ENCODE assay signal across 18 cellular contexts in the genomic region with DNA sequence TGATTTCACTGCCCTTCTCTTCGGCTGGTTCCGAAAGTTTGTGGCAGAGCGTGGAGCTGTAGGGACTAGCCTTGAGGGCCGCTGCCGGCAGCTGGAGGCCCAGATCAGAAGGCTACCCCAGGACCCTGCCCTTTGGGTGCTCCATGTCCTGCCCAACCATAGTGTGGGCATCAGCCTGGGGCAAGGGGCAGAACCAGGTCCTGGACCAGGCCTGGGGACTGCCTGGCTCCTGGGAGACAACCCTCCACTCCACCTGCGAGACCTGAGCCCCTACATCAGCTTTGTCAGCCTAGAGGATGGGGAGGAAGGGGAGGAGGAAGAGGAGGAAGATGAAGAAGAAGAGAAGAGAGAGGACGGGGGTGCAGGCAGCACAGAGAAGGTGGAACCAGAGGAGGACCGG. TPM values are rescaled to one million over a fixed set of nuclear protein-coding genes. Genes with fewer than 3 reads are reported as not detected.
DNase-seq lines count a peak whose midpoint lies in the region; ATAC-seq, FAIRE-seq and TF ChIP-seq lines count a peak whose summit lies in the region.
"Had no signal": no experiment of that assay in that cellular context is flagged by ENCODE, and none has a peak within 500 bp of the region (broad histone marks: within the 10 kb centered on the region; RNA-seq: fewer than 3 reads in every experiment).

No MANE protein-coding gene starts in this region.

- no peak for FAIRE-seq in RCC 7860 (lab: Jason Lieb, UNC)

- no peak overlapping the region for H2AFZ ChIP-seq in GM23248

- H3K4me2 ChIP-seq in GM23248 (ENCODE audit: unreplicated experiment): no peak overlapping the region

- H3K36me3 Mint-ChIP-seq in activated naive CD4-positive, alpha-beta T cell treated with anti-CD3 and anti-CD28 coated beads, Interleukin-2, amount 10 ng/mL, durations not matched to agents 7 days and 5 days: no peaks in the 10 kb centered on the region
- peaks cover 4% of the 10 kb centered on the region for H3K36me3 Mint-ChIP-seq in activated T-helper 1 cell treated with anti-CD3 and anti-CD28 coated beads, Interleukin-12 subunit alpha, Interleukin-12 subunit beta, Interleukin-2, Interleukin-4 antibody, amounts not matched to agents 30 ng/mL and 10 ng/mL and 1 ng/mL, durations not matched to agents 14 hours and 24 hours and 36 hours (ENCODE audit: low read depth)
- H3K36me3 Mint-ChIP-seq in mesothelial cell of epicardium: no peaks in the 10 kb centered on the region

- H3K27me3 ChIP-seq in thoracic aorta (replicated peaks; ENCODE audit: insufficient read depth): no peaks in the 10 kb centered on the region
- peaks cover 6% of the 10 kb centered on the region; the same call in 1 of the 2 replicates for H3K27me3 ChIP-seq in GM23248 (replicated peaks; ENCODE audit: insufficient read depth)

- no peaks in the 10 kb centered on the region for H3K79me2 ChIP-seq in GM23248 (ENCODE audit: insufficient read depth)
- H3K79me2 ChIP-seq: parathyroid adenoma had no signal

- TF ChIP-seq CTCF in mesothelial cell of epicardium (IDR thresholded peaks at IDR 0.05; ENCODE audit: unreplicated experiment): no peak
- TF ChIP-seq CTCF in thoracic aorta (IDR thresholded peaks at IDR 0.05): no peak

- peak overlapping the region; percentile 89 for H3K4me3 ChIP-seq in thoracic aorta
- H3K4me3 ChIP-seq in GM23248: no peak overlapping the region

- no peak for DNase-seq in activated naive CD4-positive, alpha-beta T cell treated with anti-CD3 and anti-CD28 coated beads, Interleukin-2, amount 10 ng/mL, durations not matched to agents 7 days and 5 days
- no peak for DNase-seq in activated naive CD4-positive, alpha-beta T cell (lab: John Stamatoyannopoulos, UW)
- no peak for DNase-seq in activated T-helper 1 cell treated with anti-CD3 and anti-CD28 coated beads, Interleukin-12 subunit alpha, Interleukin-12 subunit beta, Interleukin-2, Interleukin-4 antibody, amounts not matched to agents 30 ng/mL and 10 ng/mL and 1 ng/mL, durations not matched to agents 14 hours and 24 hours and 36 hours (ENCODE audit: low spot score)
- DNase-seq in mesothelial cell of epicardium (ENCODE audit: low spot score in 2 of 2, unreplicated experiment in 2 of 2) (no peak), thoracic aorta (ENCODE audit: low spot score) (no peak), GM23248 (no peak), RCC 7860 (ENCODE audit: low spot score) (no peak)
- DNase-seq: DMS153, NCI-H1694, NCI-H510A, spleen had no signal

- WGBS in GM23248 (ENCODE audit: low coverage in 1 of 2, low lambda C conversion rate in 2 of 2, missing lambda C conversion rate in 2 of 2), 2 experiments: 88 to 96% methylated on average over 7 to 8 of the region's 8 CpGs

- H4K20me1 ChIP-seq in GM23248 (ENCODE audit: insufficient read depth): no peaks in the 10 kb centered on the region

- H3K4me1 ChIP-seq in thoracic aorta (ENCODE audit: control insufficient read depth in 1 of 2, low read depth in 2 of 2) (peaks cover 10 to 17% of the 10 kb centered on the region in 2 donors), GM23248 (ENCODE audit: insufficient read depth) (no peaks in the 10 kb centered on the region; the same call in 1 of the 2 replicates)

- in situ Hi-C loops in GM23248 (cut with MboI): no loop called here

- H3K9me2 ChIP-seq in GM23248 (ENCODE audit: insufficient read depth): no peaks in the 10 kb centered on the region

- H3K4me1 Mint-ChIP-seq in activated naive CD4-positive, alpha-beta T cell treated with anti-CD3 and anti-CD28 coated beads, Interleukin-2, amount 10 ng/mL, durations not matched to agents 7 days and 5 days: peaks cover 19% of the 10 kb centered on the region
- peaks cover 15% of the 10 kb centered on the region for H3K4me1 Mint-ChIP-seq in activated T-helper 1 cell treated with anti-CD3 and anti-CD28 coated beads, Interleukin-12 subunit alpha, Interleukin-12 subunit beta, Interleukin-2, Interleukin-4 antibody, amounts not matched to agents 30 ng/mL and 10 ng/mL and 1 ng/mL, durations not matched to agents 14 hours and 24 hours and 36 hours (ENCODE audit: low read depth)
- peaks cover 22% of the 10 kb centered on the region for H3K4me1 Mint-ChIP-seq in mesothelial cell of epicardium

- intact Hi-C loops in activated T-helper 1 cell treated with anti-CD3 and anti-CD28 coated beads, Interleukin-12 subunit alpha, Interleukin-12 subunit beta, Interleukin-2, Interleukin-4 antibody, amounts not matched to agents 30 ng/mL and 10 ng/mL and 1 ng/mL, durations not matched to agents 14 hours and 24 hours and 36 hours (cut with micrococcal nuclease): no loop called here

- no peaks in the 10 kb centered on the region for H3F3A ChIP-seq in GM23248 (ENCODE audit: insufficient read depth)

- H3K9ac ChIP-seq in GM23248: no peak overlapping the region
- H3K9ac ChIP-seq: parathyroid adenoma had no signal

- H3K9me3 ChIP-seq in thoracic aorta: no peaks in the 10 kb centered on the region
- no peaks in the 10 kb centered on the region for H3K9me3 ChIP-seq in GM23248 (ENCODE audit: low read depth)
- H3K9me3 ChIP-seq: spleen had no signal

- ATAC-seq in thoracic aorta (ENCODE audit: insufficient number of reproducible peaks, low FRiP score, low read depth) (no peak), esophagus mucosa (no peak)

- CTCF ChIA-PET in activated naive CD4-positive, alpha-beta T cell treated with anti-CD3 and anti-CD28 coated beads, Interleukin-2, amount 10 ng/mL, durations not matched to agents 7 days and 5 days (lab: Charles Lee): no interaction called here

- no peak overlapping the region for H3K27ac ChIP-seq in thoracic aorta
- H3K27ac ChIP-seq in GM23248: no peak overlapping the region
- H3K27ac ChIP-seq: HL-60, parathyroid adenoma had no signal

- no peaks in the 10 kb centered on the region for H3K9me3 Mint-ChIP-seq in activated naive CD4-positive, alpha-beta T cell treated with anti-CD3 and anti-CD28 coated beads, Interleukin-2, amount 10 ng/mL, durations not matched to agents 7 days and 5 days
- H3K9me3 Mint-ChIP-seq in activated T-helper 1 cell treated with anti-CD3 and anti-CD28 coated beads, Interleukin-12 subunit alpha, Interleukin-12 subunit beta, Interleukin-2, Interleukin-4 antibody, amounts not matched to agents 30 ng/mL and 10 ng/mL and 1 ng/mL, durations not matched to agents 14 hours and 24 hours and 36 hours: no peaks in the 10 kb centered on the region
- H3K9me3 Mint-ChIP-seq in mesothelial cell of epicardium: no peaks in the 10 kb centered on the region

- no peak overlapping the region for H3K27ac Mint-ChIP-seq in activated naive CD4-positive, alpha-beta T cell treated with anti-CD3 and anti-CD28 coated beads, Interleukin-2, amount 10 ng/mL, durations not matched to agents 7 days and 5 days
- H3K27ac Mint-ChIP-seq in activated T-helper 1 cell treated with anti-CD3 and anti-CD28 coated beads, Interleukin-12 subunit alpha, Interleukin-12 subunit beta, Interleukin-2, Interleukin-4 antibody, amounts not matched to agents 30 ng/mL and 10 ng/mL and 1 ng/mL, durations not matched to agents 14 hours and 24 hours and 36 hours: peak overlapping the region; percentile 49
- peak overlapping the region; percentile 69 for H3K27ac Mint-ChIP-seq in mesothelial cell of epicardium

- H3K27me3 Mint-ChIP-seq in activated naive CD4-positive, alpha-beta T cell treated with anti-CD3 and anti-CD28 coated beads, Interleukin-2, amount 10 ng/mL, durations not matched to agents 7 days and 5 days: peaks cover 95% of the 10 kb centered on the region
- peaks cover 28% of the 10 kb centered on the region for H3K27me3 Mint-ChIP-seq in activated T-helper 1 cell treated with anti-CD3 and anti-CD28 coated beads, Interleukin-12 subunit alpha, Interleukin-12 subunit beta, Interleukin-2, Interleukin-4 antibody, amounts not matched to agents 30 ng/mL and 10 ng/mL and 1 ng/mL, durations not matched to agents 14 hours and 24 hours and 36 hours (ENCODE audit: insufficient read depth)
- H3K27me3 Mint-ChIP-seq in mesothelial cell of epicardium (ENCODE audit: low read depth): peaks cover 89% of the 10 kb centered on the region

- no peaks in the 10 kb centered on the region for H3K36me3 ChIP-seq in thoracic aorta
- H3K36me3 ChIP-seq in GM23248 (ENCODE audit: low read depth): no peaks in the 10 kb centered on the region
- H3K36me3 ChIP-seq: spleen had no signal

- peak overlapping the region; percentile 69 for H3K4me3 Mint-ChIP-seq in activated naive CD4-positive, alpha-beta T cell treated with anti-CD3 and anti-CD28 coated beads, Interleukin-2, amount 10 ng/mL, durations not matched to agents 7 days and 5 days
- H3K4me3 Mint-ChIP-seq in activated T-helper 1 cell treated with anti-CD3 and anti-CD28 coated beads, Interleukin-12 subunit alpha, Interleukin-12 subunit beta, Interleukin-2, Interleukin-4 antibody, amounts not matched to agents 30 ng/mL and 10 ng/mL and 1 ng/mL, durations not matched to agents 14 hours and 24 hours and 36 hours: peak overlapping the region; percentile 76
- peak overlapping the region; percentile 65 for H3K4me3 Mint-ChIP-seq in mesothelial cell of epicardium

RNA-seq across cellular contexts. Expression of gene CXCL16, which starts 0.9 kb away (rescaled TPM):
- total RNA-seq in activated T-helper 1 cell treated with anti-CD3 and anti-CD28 coated beads, Interleukin-12 subunit alpha, Interleukin-12 subunit beta, Interleukin-2, Interleukin-4 antibody, amounts not matched to agents 30 ng/mL and 10 ng/mL and 1 ng/mL, durations not matched to agents 14 hours and 24 hours and 36 hours: 3.7 and 7.0 TPM in 2 replicates
- total RNA-seq in mesothelial cell of epicardium (7.6 to 8.8 TPM (median 8.1 TPM) in 3 replicates), thoracic aorta (10 to 100 TPM; 27.6 to 41.7 TPM), esophagus mucosa (15.7 TPM)
- total RNA-seq in GM23248 (2014; rRNA removed; shearing (Covaris generic)): 1.6 and 2.5 TPM in 2 replicates
- polyA plus RNA-seq in GM23248 (2016; fragmentation: Nextera tagmentation; extraction: Ambion mirVana): 4.1 TPM in 2 replicates

RNA-seq across cellular contexts. Expression of gene ZMYND15, which starts 1.0 kb away (rescaled TPM):
- total RNA-seq in activated T-helper 1 cell treated with anti-CD3 and anti-CD28 coated beads, Interleukin-12 subunit alpha, Interleukin-12 subunit beta, Interleukin-2, Interleukin-4 antibody, amounts not matched to agents 30 ng/mL and 10 ng/mL and 1 ng/mL, durations not matched to agents 14 hours and 24 hours and 36 hours: 0.18 TPM in 1 of 2 replicates, not detected in the other
- total RNA-seq in mesothelial cell of epicardium: 0.78 to 0.93 TPM (median 0.81 TPM) in 3 replicates
- 1 to 10 TPM; 2.5 to 5.8 TPM for total RNA-seq in thoracic aorta
- total RNA-seq in GM23248 (2014; rRNA removed; shearing (Covaris generic)): 0.32 and 0.89 TPM in 2 replicates
- polyA plus RNA-seq in GM23248 (2016; fragmentation: Nextera tagmentation; extraction: Ambion mirVana): 0.16 TPM in 1 of 2 replicates, not detected in the other
- total RNA-seq in esophagus mucosa: 0.36 TPM

RNA-seq across cellular contexts. Expression of gene MED11, which starts 9.4 kb away (rescaled TPM):
- total RNA-seq in activated T-helper 1 cell treated with anti-CD3 and anti-CD28 coated beads, Interleukin-12 subunit alpha, Interleukin-12 subunit beta, Interleukin-2, Interleukin-4 antibody, amounts not matched to agents 30 ng/mL and 10 ng/mL and 1 ng/mL, durations not matched to agents 14 hours and 24 hours and 36 hours: 21.9 and 23.7 TPM in 2 replicates
- total RNA-seq in mesothelial cell of epicardium (11.8 to 15.8 TPM (median 15.5 TPM) in 3 replicates), thoracic aorta (10 to 100 TPM; 18.8 to 21.9 TPM), esophagus mucosa (15.6 TPM)
- total RNA-seq in GM23248 (2014; rRNA removed; shearing (Covaris generic)): 14.4 and 16.9 TPM in 2 replicates
- polyA plus RNA-seq in GM23248 (2016; fragmentation: Nextera tagmentation; extraction: Ambion mirVana): 26.9 and 27.4 TPM in 2 replicates

RNA-seq across cellular contexts. Expression of gene ARRB2, which starts 30.2 kb away (rescaled TPM):
- total RNA-seq in activated T-helper 1 cell treated with anti-CD3 and anti-CD28 coated beads, Interleukin-12 subunit alpha, Interleukin-12 subunit beta, Interleukin-2, Interleukin-4 antibody, amounts not matched to agents 30 ng/mL and 10 ng/mL and 1 ng/mL, durations not matched to agents 14 hours and 24 hours and 36 hours: 202 and 204 TPM in 2 replicates
- total RNA-seq in mesothelial cell of epicardium (34.9 to 39.7 TPM (median 38.7 TPM) in 3 replicates), thoracic aorta (10 to 100 TPM; 64.5 to 66.3 TPM), esophagus mucosa (13.7 TPM)
- total RNA-seq in GM23248 (2014; rRNA removed; shearing (Covaris generic)): 4.1 and 4.8 TPM in 2 replicates
- polyA plus RNA-seq in GM23248 (2016; fragmentation: Nextera tagmentation; extraction: Ambion mirVana): 3.7 and 3.9 TPM in 2 replicates

RNA-seq across cellular contexts. Expression of gene TM4SF5, which starts 31.1 kb away (rescaled TPM):
- not detected in 2 replicates for total RNA-seq in activated T-helper 1 cell treated with anti-CD3 and anti-CD28 coated beads, Interleukin-12 subunit alpha, Interleukin-12 subunit beta, Interleukin-2, Interleukin-4 antibody, amounts not matched to agents 30 ng/mL and 10 ng/mL and 1 ng/mL, durations not matched to agents 14 hours and 24 hours and 36 hours
- total RNA-seq in mesothelial cell of epicardium (not detected in 3 replicates), thoracic aorta (not detected), esophagus mucosa (not detected)
- not detected in 2 replicates for total RNA-seq in GM23248 (2014; rRNA removed; shearing (Covaris generic))
- not detected in 2 replicates for polyA plus RNA-seq in GM23248 (2016; fragmentation: Nextera tagmentation; extraction: Ambion mirVana)
- total RNA-seq: cerebellum, epithelial cell of proximal tubule, LHCN-M2, lower leg skin, spleen had no signal
- polyA plus RNA-seq: spleen had no signal
